Comparison of ENCODE assay signal across 9 cellular contexts in the genomic region with DNA sequence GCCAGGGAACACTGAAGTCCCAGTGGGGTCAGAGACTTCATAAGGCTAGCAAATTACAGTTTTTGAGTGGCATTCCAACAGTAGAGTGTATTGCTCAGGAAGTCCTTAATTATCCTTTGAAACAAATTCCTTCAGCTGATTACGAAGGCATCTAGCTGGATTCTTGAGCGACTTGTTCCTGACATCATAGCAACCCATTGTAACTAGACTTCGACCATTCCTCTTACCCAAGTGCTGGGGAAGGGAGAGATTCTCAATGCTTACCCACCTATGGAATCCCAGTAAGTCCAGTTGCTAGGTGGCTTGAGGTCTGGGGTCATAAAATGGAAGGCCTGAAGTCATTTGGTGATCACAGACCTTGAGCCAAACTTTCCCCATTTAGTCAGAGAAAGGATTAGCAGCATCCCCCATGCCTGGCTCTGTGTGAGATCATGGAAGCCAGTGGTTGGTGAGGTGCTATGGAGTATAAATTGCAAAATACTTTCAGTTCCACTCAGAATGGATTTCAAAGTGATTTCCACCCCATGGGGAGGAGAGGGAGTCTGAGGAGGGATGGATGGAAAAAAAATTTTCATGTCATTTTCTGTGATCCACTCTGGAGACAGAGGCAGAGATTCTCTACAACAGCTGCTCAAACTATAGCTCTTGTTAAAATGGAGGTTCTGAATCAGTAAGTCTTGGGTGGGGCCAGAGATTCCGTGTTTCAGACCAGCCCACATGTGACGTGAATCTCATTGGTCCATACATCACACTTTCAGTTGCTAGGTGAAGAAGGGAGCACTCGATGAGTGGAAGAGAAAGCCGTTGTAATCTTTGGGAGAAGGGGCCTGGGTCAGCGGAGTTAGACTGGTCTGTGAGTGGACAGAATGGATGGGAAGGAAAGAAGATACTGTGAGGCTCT. TPM values are rescaled to one million over a fixed set of nuclear protein-coding genes. Genes with fewer than 3 reads are reported as not detected.
A peak's percentile ranks its signal among the peaks of the same experiment; 100 is the strongest.
DNase-seq lines count a peak whose midpoint lies in the region; ATAC-seq, FAIRE-seq and TF ChIP-seq lines count a peak whose summit lies in the region.
"Had no signal": no experiment of that assay in that cellular context is flagged by ENCODE, and none has a peak within 500 bp of the region (broad histone marks: within the 10 kb centered on the region; RNA-seq: fewer than 3 reads in every experiment).

No MANE protein-coding gene starts in this region.

- H3K36me3 ChIP-seq in GM12878 (ENCODE audit: control insufficient read depth in 2 of 2, insufficient read depth in 2 of 2, low read length in 1 of 2), result no peaks in the 10 kb centered on the region
- no peaks in the 10 kb centered on the region for H3K36me3 ChIP-seq in adrenal gland (replicated peaks in 1 of 2)
- H3K36me3 ChIP-seq: thoracic aorta had no signal

- ATAC-seq in GM19023 (IDR thresholded peaks at IDR 0.05; ENCODE audit: unreplicated experiment) (peak; percentile 29), HG03460 (IDR thresholded peaks at IDR 0.05; ENCODE audit: unreplicated experiment) (peak; percentile 35), GM12878 (peak; percentile 58)

- H3K79me2 ChIP-seq in GM12878 (ENCODE audit: control insufficient read depth, insufficient read depth, low read length), result peaks cover 9% of the 10 kb centered on the region

- peak; percentile 64 for FAIRE-seq in GM12878 (lab: Jason Lieb, UNC)

- CTCF ChIA-PET in GM12878 (lab: Yijun Ruan, JAX), result interaction anchor here (0.6 to 9.1 kb wide), 51 partner anchors 8 to 579 kb away, joined by 3 to 237 read pairs (median 6); partner anchors contain the start of genes CD86, FAM162A, PARP14 and POLQ

- peak overlapping the region; percentile 49 for H3K4me2 ChIP-seq in GM12878 (ENCODE audit: control insufficient read depth, insufficient read depth)

- peaks cover 71% of the 10 kb centered on the region for H3K4me1 ChIP-seq in GM12878 (ENCODE audit: control insufficient read depth, insufficient read depth, low read length)
- no peaks in the 10 kb centered on the region for H3K4me1 ChIP-seq in adrenal gland (replicated peaks in 1 of 2)

- BruUV-seq in GM12878 (replicated peaks; lab: Mats Ljungman, UMichigan), result TSS peak; percentile 85

- H3K4me3 ChIP-seq in GM12878 (no peak overlapping the region), adrenal gland (no peak overlapping the region)
- H3K4me3 ChIP-seq: thoracic aorta had no signal

- POLR2A ChIA-PET in GM12878 (lab: Charles Lee), result interaction anchor here (0.5 to 13.3 kb wide), 22 partner anchors 9 to 554 kb away, joined by 3 to 178 read pairs (median 7); partner anchors contain the start of genes CD86, FAM162A, ILDR1 and MIX23

- SMC1A ChIA-PET in GM12878 (lab: Charles Lee; ENCODE audit: uncharacterized antibody, unreplicated experiment), result interaction anchor here (0.6 to 33.7 kb wide), 47 partner anchors 13 to 656 kb away, joined by 3 to 882 read pairs (median 5); partner anchors contain the start of genes CD86, CSTA, MIX23 and POLQ

- TF ChIP-seq CTCF in GM12878 (IDR thresholded peaks at IDR 0.05 in 2 of 3, conservative IDR thresholded peaks at IDR 0.05 in 1 of 3; ENCODE audit: control insufficient read depth in 2 of 3, extremely low read depth in 1 of 3, insufficient read depth in 1 of 3, low read depth in 3 of 3, low read length in 3 of 3), result no peak
- TF ChIP-seq CTCF in adrenal gland (IDR thresholded peaks at IDR 0.05), result no peak

- intact Hi-C loops in GM12878 (cut with micrococcal nuclease; ENCODE audit: unreplicated experiment), result loop anchor here (1.0 to 10.0 kb wide), 8 partner anchors 24 to 578 kb away; partner anchors contain the start of genes FAM162A and MIX23
- intact Hi-C loops in adrenal gland (cut with DNase I), result loop anchor here (5.0 to 10.0 kb wide), 2 partner anchors 161 to 164 kb away; no protein-coding TSS in a partner anchor

- TF ChIP-seq RAD21 in GM12878 (IDR thresholded peaks at IDR 0.05; ENCODE audit: insufficient read depth, low read depth, low read length), result peak; percentile 14; the same call in 1 of the 2 replicates

- DNase-seq in COLO829 (ENCODE audit: low spot score), result peak; percentile 22
- no peak for DNase-seq in GM12878 (ENCODE audit: low read depth, low spot score)
- no peak for DNase-seq in adrenal gland
- no peak for DNase-seq in iPS-NIHi7 (ENCODE audit: extremely low spot score)
- no peak for DNase-seq in NCI-H2196 treated with DMSO at 0.1 percent for 48 hours (lab: John Stamatoyannopoulos, UW; ENCODE audit: unreplicated experiment)
- no peak for DNase-seq in G401 (ENCODE audit: low spot score)

- RAD21 ChIA-PET in GM12878 (lab: Charles Lee; ENCODE audit: unreplicated experiment), result interaction anchor here (0.6 to 16.0 kb wide), 49 partner anchors 9 to 578 kb away, joined by 3 to 441 read pairs (median 7); partner anchors contain the start of genes CD86, FAM162A, MIX23 and POLQ

- H3K9me3 ChIP-seq in GM12878 (replicated peaks; ENCODE audit: control insufficient read depth, insufficient read depth, low read length), result no peaks in the 10 kb centered on the region; the same call in 2 of the 3 replicates
- no peaks in the 10 kb centered on the region for H3K9me3 ChIP-seq in adrenal gland (replicated peaks in 1 of 3)
- H3K9me3 ChIP-seq: thoracic aorta had no signal

- H3K27ac ChIP-seq in GM12878 (ENCODE audit: control insufficient read depth, insufficient read depth) (peak overlapping the region; percentile 70), adrenal gland (no peak overlapping the region)
- H3K27ac ChIP-seq: thoracic aorta had no signal

- 38% methylated on average over 8 of the region's 8 CpGs for WGBS in GM12878 (ENCODE audit: insufficient coverage, insufficient replicate concordance, low lambda C conversion rate, missing lambda C conversion rate)
- WGBS in adrenal gland, 4 donors, result 45 to 56% (median 48%) methylated on average over 8 of the region's 8 CpGs

- TF ChIP-seq EP300 in GM12878 (IDR thresholded peaks at IDR 0.05; ENCODE audit: borderline replicate concordance in 1 of 2, control insufficient read depth in 1 of 2, low read depth in 2 of 2, low read length in 2 of 2), result peak in 1 of 2 experiments; percentile 39; a peak in 1 of 4 replicates

- in situ Hi-C loops in GM12878 (cut with MboI), result loop anchor here (5.0 to 10.0 kb wide), 4 partner anchors 161 to 584 kb away; partner anchors contain the start of gene PARP14
- in situ Hi-C loops in G401 (cut with HindIII; ENCODE audit: low sequenced_read_pairs), result no loop called here

- no peaks in the 10 kb centered on the region for H3K27me3 ChIP-seq in GM12878 (replicated peaks in 1 of 2; ENCODE audit: control insufficient read depth in 2 of 2, insufficient read depth in 2 of 2, low read length in 1 of 2)
- no peaks in the 10 kb centered on the region for H3K27me3 ChIP-seq in adrenal gland

- H3K9ac ChIP-seq in GM12878 (ENCODE audit: control insufficient read depth, insufficient read depth, low read length), result 0 out of 2 replicates have a peak overlapping the region, but pooled peaks have one; percentile 9

- H2AFZ ChIP-seq in GM12878 (ENCODE audit: control insufficient read depth, low read depth, low read length), result no peak overlapping the region; the same call in 1 of the 2 replicates

- TF ChIP-seq POLR2A in GM12878 (IDR thresholded peaks at IDR 0.05; ENCODE audit: low read depth, low read length) (no peak), adrenal gland (IDR thresholded peaks at IDR 0.05) (no peak)

- no peaks in the 10 kb centered on the region for H4K20me1 ChIP-seq in GM12878 (ENCODE audit: control insufficient read depth, insufficient read depth)

TF ChIP-seq in GM12878, 131 proteins besides CTCF, POLR2A, EP300 and RAD21 (continues in another document):
- TF ChIP-seq PKNOX1 (IDR thresholded peaks at IDR 0.05) (no peak), ATF7 (IDR thresholded peaks at IDR 0.05; ENCODE audit: low read depth) (0 out of 2 replicates have a peak, but pooled peaks have one; percentile 3), RFX5 (IDR thresholded peaks at IDR 0.05; ENCODE audit: low read depth, low read length) (peak; percentile 94), SREBF2 (IDR thresholded peaks at IDR 0.05; ENCODE audit: low read length) (no peak)

RNA-seq across cellular contexts. Expression of gene CD86, which starts 45.7 kb away (rescaled TPM):
- 126 and 130 TPM in 2 replicates for total RNA-seq in GM12878 (2013; cell fraction: nucleolus; rRNA removed)
- total RNA-seq in GM12878 (2014; rRNA removed) (40.9 and 50.5 TPM in 2 replicates), GM12878 (2014; rRNA removed; fragmentation: Illumina TruSeq; extraction: Trizol) (57.6 and 58.8 TPM in 2 replicates), GM12878 (2021) (41.9 and 49.8 TPM in 2 replicates), adrenal gland (10 to 100 TPM in 5 of 8 donors, 1 to 10 TPM in 3; 3.7 to 23.3 (median 12.9) TPM)
- 18.9 TPM for polyA plus RNA-seq in GM12878 (2011; ENCODE audit: low read depth)
- polyA plus RNA-seq in GM12878 (2011; rRNA removed) (100 and 126 TPM in 2 replicates), GM12878 (2014; fragmentation: Illumina TruSeq; extraction: Trizol) (75.1 and 112 TPM in 2 replicates), GM12878 (2014; fragmentation: Nextera tagmentation; extraction: Ambion mirVana) (10 to 100 TPM; 68.0 to 79.5 TPM), GM12878 (2014; rRNA removed) (40.6 and 50.0 TPM in 2 replicates), GM12878 (2016; fragmentation: Nextera tagmentation; extraction: Ambion mirVana) (10 to 100 TPM; 48.5 to 53.5 TPM), adrenal gland (1 to 10 TPM; 4.5 to 5.3 (median 5.1) TPM)
- polyA plus RNA-seq in GM12878 (2011; cell fraction: cytosol; rRNA removed), result 49.2 and 59.8 TPM in 2 replicates
- polyA plus RNA-seq in GM12878 (2011; cell fraction: nucleus; rRNA removed), result 32.9 and 37.0 TPM in 2 replicates
- 18.5 and 26.0 TPM in 2 replicates for polyA plus RNA-seq in GM12878 (2012)
- 63.2 and 76.4 TPM in 2 replicates for polyA minus RNA-seq in GM12878 (2011; rRNA and poly(A)+ RNA removed)
- polyA minus RNA-seq in GM12878 (2011; cell fraction: cytosol; rRNA and poly(A)+ RNA removed), result 14.0 and 20.2 TPM in 2 replicates
- polyA minus RNA-seq in GM12878 (2011; cell fraction: nucleus; rRNA and poly(A)+ RNA removed), result 45.3 and 52.9 TPM in 2 replicates
- total RNA-seq in G401 (2014; rRNA removed; shearing (Covaris generic)), result not detected in 2 replicates
